8 cellular contexts compared by ENCODE assay signal in genomic region chr2:45494275-45494977, GRCh38.
A peak's percentile ranks its signal among the peaks of the same experiment; 100 is the strongest.
DNase-seq lines count a peak whose midpoint lies in the region; ATAC-seq lines count a peak whose summit lies in the region.

No MANE protein-coding gene starts in this region.

- DNase-seq in DMS53 treated with DMSO at 0.1 percent for 48 hours (lab: John Stamatoyannopoulos, UW; ENCODE audit: unreplicated experiment): peak; percentile 83
- DNase-seq in HuH-7 (ENCODE audit: low spot score): peak; percentile 7
- peak; percentile 40 for DNase-seq in NCI-H82 treated with DMSO at 0.1 percent for 48 hours (lab: John Stamatoyannopoulos, UW; ENCODE audit: unreplicated experiment)
- peak; percentile 33 for DNase-seq in cerebellum (ENCODE audit: low spot score)
- peak; percentile 80 to 82 for DNase-seq in lung microvascular endothelial cell (ENCODE audit: low read depth in 2 of 2)

- no peak for ATAC-seq in GM19023 (IDR thresholded peaks at IDR 0.05; ENCODE audit: unreplicated experiment)
- no peak for ATAC-seq in HG02981 (IDR thresholded peaks at IDR 0.05; ENCODE audit: unreplicated experiment)
- ATAC-seq in HG02970 (IDR thresholded peaks at IDR 0.05; ENCODE audit: low FRiP score, unreplicated experiment): no peak

Comparison
In these comparisons a context has a peak if more than half of its experiments do, and no peak if none do; other contexts are left out.
1. DNase-seq: peak in every context shown above with its lines; median percentile 83 in DMS53 treated with DMSO at 0.1 percent for 48 hours; 81 in lung microvascular endothelial cell; 40 in NCI-H82 treated with DMSO at 0.1 percent for 48 hours; 33 in cerebellum; 7 in HuH-7.